ENCODE assay signal across 1 cellular context in genomic region chr10:17675638-17676037, GRCh38.
TF ChIP-seq lines count a peak whose summit lies in the region.

No MANE protein-coding gene starts in this region.

TF ChIP-seq in SK-N-SH, 30 proteins besides CTCF, POLR2A, EP300 and RAD21 (continued from another document):
- no peak for TF ChIP-seq ZBTB33 (IDR thresholded peaks at IDR 0.05; ENCODE audit: borderline replicate concordance, low read depth)
- no peak for TF ChIP-seq FOXM1 (IDR thresholded peaks at IDR 0.05; ENCODE audit: low read depth)
- no peak for TF ChIP-seq MAX (IDR thresholded peaks at IDR 0.05; ENCODE audit: low read depth)
- TF ChIP-seq SMC3 (IDR thresholded peaks at IDR 0.05; ENCODE audit: low read depth, low read length): no peak
- TF ChIP-seq REST (IDR thresholded peaks at IDR 0.05; ENCODE audit: low read depth, low read length): no peak
- no peak for TF ChIP-seq TCF12 (IDR thresholded peaks at IDR 0.05)
- TF ChIP-seq TEAD4 (IDR thresholded peaks at IDR 0.05; ENCODE audit: borderline replicate concordance, insufficient read depth): no peak
- no peak for TF ChIP-seq CHD2 (IDR thresholded peaks at IDR 0.05; ENCODE audit: low read length, partially characterized antibody)
- no peak for TF ChIP-seq EZH2phosphoT487 (IDR thresholded peaks at IDR 0.05; ENCODE audit: borderline replicate concordance, low read depth)
- TF ChIP-seq ELF1 (IDR thresholded peaks at IDR 0.05): no peak
- no peak for TF ChIP-seq YY1 (IDR thresholded peaks at IDR 0.05; ENCODE audit: low read depth)
